1 cellular context compared by ENCODE assay signal in genomic region chr19:10748195-10748923, GRCh38.
A peak's percentile ranks its signal among the peaks of the same experiment; 100 is the strongest.
TF ChIP-seq lines count a peak whose summit lies in the region.

No MANE protein-coding gene starts in this region.

TF ChIP-seq in K562, 482 proteins besides CTCF, POLR2A, EP300 and RAD21 (continued from another document):
- TF ChIP-seq, protein P1, sequence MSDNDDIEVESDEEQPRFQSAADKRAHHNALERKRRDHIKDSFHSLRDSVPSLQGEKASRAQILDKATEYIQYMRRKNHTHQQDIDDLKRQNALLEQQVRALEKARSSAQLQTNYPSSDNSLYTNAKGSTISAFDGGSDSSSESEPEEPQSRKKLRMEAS (CRISPR knock-in tag; IDR thresholded peaks at IDR 0.05): 0 out of 2 replicates have a peak, but pooled peaks have one; percentile 14
- TF ChIP-seq ZNF764 (CRISPR knock-in tag; IDR thresholded peaks at IDR 0.05; ENCODE audit: low read depth): no peak
- no peak for TF ChIP-seq ZNF212 (CRISPR knock-in tag; IDR thresholded peaks at IDR 0.05)
- peak; percentile 43; the same call in 1 of the 2 replicates for TF ChIP-seq ZBTB33 (CRISPR knock-in tag; IDR thresholded peaks at IDR 0.05)
- no peak for TF ChIP-seq BCLAF1 (IDR thresholded peaks at IDR 0.05; ENCODE audit: borderline replicate concordance in 1 of 2, control insufficient read depth in 1 of 2, low read depth in 2 of 2, low read length in 1 of 2)
- TF ChIP-seq RAD51 (IDR thresholded peaks at IDR 0.05; ENCODE audit: borderline replicate concordance, low read depth): no peak
- TF ChIP-seq, protein P2, sequence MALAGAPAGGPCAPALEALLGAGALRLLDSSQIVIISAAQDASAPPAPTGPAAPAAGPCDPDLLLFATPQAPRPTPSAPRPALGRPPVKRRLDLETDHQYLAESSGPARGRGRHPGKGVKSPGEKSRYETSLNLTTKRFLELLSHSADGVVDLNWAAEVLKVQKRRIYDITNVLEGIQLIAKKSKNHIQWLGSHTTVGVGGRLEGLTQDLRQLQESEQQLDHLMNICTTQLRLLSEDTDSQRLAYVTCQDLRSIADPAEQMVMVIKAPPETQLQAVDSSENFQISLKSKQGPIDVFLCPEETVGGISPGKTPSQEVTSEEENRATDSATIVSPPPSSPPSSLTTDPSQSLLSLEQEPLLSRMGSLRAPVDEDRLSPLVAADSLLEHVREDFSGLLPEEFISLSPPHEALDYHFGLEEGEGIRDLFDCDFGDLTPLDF (CRISPR knock-in tag; IDR thresholded peaks at IDR 0.05): no peak
- no peak for TF ChIP-seq E2F8 (IDR thresholded peaks at IDR 0.05; ENCODE audit: low read depth, partially characterized antibody)
- TF ChIP-seq THAP12 (CRISPR knock-in tag; IDR thresholded peaks at IDR 0.05): peak; percentile 35; the same call in 1 of the 2 replicates
- no peak for TF ChIP-seq ZNF121 (CRISPR knock-in tag; conservative IDR thresholded peaks at IDR 0.05)
- no peak for TF ChIP-seq TAL1 (IDR thresholded peaks at IDR 0.05)
- no peak for TF ChIP-seq POLR2G (IDR thresholded peaks at IDR 0.05; ENCODE audit: low read depth, low read length)
- TF ChIP-seq ZNF354B (CRISPR knock-in tag; IDR thresholded peaks at IDR 0.05): no peak
- TF ChIP-seq ZFX (CRISPR knock-in tag; IDR thresholded peaks at IDR 0.05): 0 out of 2 replicates have a peak, but pooled peaks have one; percentile 10
